ENCODE assay signal across 1 cellular context in the genomic region with DNA sequence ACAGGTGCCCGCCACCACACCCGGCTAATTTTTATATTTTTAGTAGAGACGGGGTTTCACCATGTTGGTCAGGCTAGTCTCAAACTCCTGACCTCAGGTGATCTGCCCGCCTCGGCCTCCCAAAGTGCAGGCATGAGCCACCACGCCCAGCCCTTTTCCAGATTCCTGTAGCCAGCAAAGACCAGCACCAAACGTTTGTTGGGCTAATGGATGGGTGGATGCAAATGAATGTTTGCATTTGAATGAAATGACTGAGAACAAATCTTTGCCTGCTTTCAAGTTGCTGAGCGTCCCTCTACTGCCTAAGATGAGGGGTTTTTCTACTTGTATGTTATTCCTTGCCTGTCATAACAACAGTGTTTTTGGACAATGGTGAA.
TF ChIP-seq lines count a peak whose summit lies in the region.

No MANE protein-coding gene starts in this region.

TF ChIP-seq in GM23338, 12 proteins besides CTCF, POLR2A, EP300 and RAD21:
- TF ChIP-seq NANOG (IDR thresholded peaks at IDR 0.05; ENCODE audit: borderline replicate concordance) = peak; percentile 12; the same call in 1 of the 2 replicates
